ENCODE assay signal across 24 cellular contexts in genomic region chr6:104509355-104509754, GRCh38.
"Had no signal": no experiment of that assay in that cellular context is flagged by ENCODE, and none has a peak within 500 bp of the region (broad histone marks: within the 10 kb centered on the region; RNA-seq: fewer than 3 reads in every experiment).

No MANE protein-coding gene starts in this region.

- H3K4me3 ChIP-seq: dorsolateral prefrontal cortex, esophagus muscularis mucosa, gastroesophageal sphincter, heart left ventricle, hepatocyte, left lung, neural progenitor cell, psoas muscle, sigmoid colon, stomach, thyroid gland, vagina had no signal

- H3K27ac ChIP-seq: dorsolateral prefrontal cortex, esophagus muscularis mucosa, foreskin keratinocyte, gastroesophageal sphincter, heart left ventricle, hepatocyte, left lung, neural progenitor cell, psoas muscle, sigmoid colon, stomach, thyroid gland, vagina had no signal

- H3K36me3 ChIP-seq: esophagus muscularis mucosa, gastroesophageal sphincter, heart left ventricle, left lung, neural progenitor cell, sigmoid colon, stomach, thyroid gland, vagina had no signal

- ATAC-seq: foreskin keratinocyte; gastroesophageal sphincter; heart left ventricle; left lung; naive thymus-derived CD4-positive, alpha-beta T cell; psoas muscle; right cardiac atrium; stimulated activated effector memory CD8-positive, alpha-beta T cell treated with anti-CD3 and anti-CD28 coated beads, Interleukin-12 subunit alpha, Interleukin-12 subunit beta, amount 100 ng/mL, for 72 hours had no signal

- H3K27me3 ChIP-seq: dorsolateral prefrontal cortex, esophagus muscularis mucosa, gastroesophageal sphincter, heart left ventricle, hepatocyte, left lung, sigmoid colon, thyroid gland, vagina had no signal

- H3K9me3 ChIP-seq: esophagus muscularis mucosa, gastroesophageal sphincter, heart left ventricle, left lung, psoas muscle, sigmoid colon, stomach, thyroid gland, vagina had no signal

- DNase-seq: dorsolateral prefrontal cortex; effector CD8-positive, alpha-beta T cell; foreskin keratinocyte; heart left ventricle; kidney; left lung; mesenchymal stem cell; naive thymus-derived CD4-positive, alpha-beta T cell; nucleus accumbens; posterior cingulate gyrus; psoas muscle; right cardiac atrium; sigmoid colon; stimulated activated CD4-positive, alpha-beta T cell treated with anti-CD3 and anti-CD28 coated beads, Interleukin-2, amount 100 ng/mL, for 24 hours; stimulated activated CD4-positive, alpha-beta T cell treated with anti-CD3 and anti-CD28 coated beads, Interleukin-4, amount 100 ng/mL, for 24 hours; stimulated activated naive CD4-positive, alpha-beta T cell treated with Interleukin-2 at 50 U/mL for 16 hours; stomach; thyroid gland had no signal

- H3K4me1 ChIP-seq: esophagus muscularis mucosa, foreskin keratinocyte, gastroesophageal sphincter, heart left ventricle, left lung, neural progenitor cell, psoas muscle, sigmoid colon, stomach, thyroid gland, vagina had no signal
